ENCODE assay signal across 10 cellular contexts in the genomic region with DNA sequence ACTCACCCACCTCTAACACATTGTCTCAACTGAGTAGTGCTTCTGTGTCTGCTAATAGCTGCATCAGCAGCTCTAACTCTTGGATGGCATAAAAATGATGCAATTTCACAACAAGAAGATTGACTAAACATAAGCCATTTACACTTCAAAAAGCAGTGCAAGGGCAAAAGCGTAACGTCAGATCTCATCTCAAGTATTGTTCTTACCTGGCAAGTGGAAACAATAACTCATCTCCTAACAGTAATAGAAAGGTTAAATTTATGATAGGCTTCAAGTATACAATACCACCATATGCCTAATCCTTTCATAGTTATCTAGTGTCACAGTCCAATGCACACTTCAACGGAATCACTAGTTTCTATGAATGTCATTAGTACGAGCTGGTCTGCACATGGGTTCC. TPM values are rescaled to one million over a fixed set of nuclear protein-coding genes. Genes with fewer than 3 reads are reported as not detected.
DNase-seq lines count a peak whose midpoint lies in the region; ATAC-seq and TF ChIP-seq lines count a peak whose summit lies in the region.
"Had no signal": no experiment of that assay in that cellular context is flagged by ENCODE, and none has a peak within 500 bp of the region (broad histone marks: within the 10 kb centered on the region; RNA-seq: fewer than 3 reads in every experiment).

No MANE protein-coding gene starts in this region.

- no peak overlapping the region for H3K9ac ChIP-seq in neuronal stem cell (ENCODE audit: low read depth, low read length, poor library complexity)

- peak; percentile 30 for DNase-seq in activated CD4-positive, alpha-beta memory T cell treated with anti-CD3 and anti-CD28 coated beads for 36 hours
- DNase-seq in occipital lobe (lab: John Stamatoyannopoulos, UW), result no peak
- DNase-seq in coronary artery (ENCODE audit: low spot score), result no peak
- DNase-seq in lower leg skin (ENCODE audit: low spot score in 2 of 2), result no peak
- no peak for DNase-seq in neuronal stem cell (ENCODE audit: low spot score)
- DNase-seq: erythroblast, MV-4-11 had no signal

- no peak overlapping the region for H3K27ac ChIP-seq in coronary artery
- no peak overlapping the region for H3K27ac ChIP-seq in neuronal stem cell (replicated peaks; ENCODE audit: low read length)

- CTCF ChIA-PET in activated CD4-positive, alpha-beta memory T cell treated with anti-CD3 and anti-CD28 coated beads for 36 hours (lab: Charles Lee), result interaction anchor here (1.4 to 3.0 kb wide), 2 partner anchors 9 to 14 kb away, joined by 7 to 16 read pairs; a partner anchor contains a TSS

- H3K9me3 Mint-ChIP-seq in activated CD4-positive, alpha-beta memory T cell treated with anti-CD3 and anti-CD28 coated beads for 36 hours, result no peaks in the 10 kb centered on the region

- H3K79me1 ChIP-seq in neuronal stem cell (ENCODE audit: low read depth, low read length), result no peaks in the 10 kb centered on the region

- no peak overlapping the region for H3K14ac ChIP-seq in neuronal stem cell (ENCODE audit: low read length)

- H3K27me3 ChIP-seq in neuronal stem cell (ENCODE audit: control insufficient read depth in 3 of 3, insufficient read depth in 3 of 3, low read depth in 1 of 3, low read length in 3 of 3), result no peaks in the 10 kb centered on the region

- H3K4me1 ChIP-seq in neuronal stem cell (ENCODE audit: control insufficient read depth in 2 of 2, insufficient read depth in 1 of 2, low read depth in 1 of 2, low read length in 2 of 2), result no peaks in the 10 kb centered on the region

- no peak overlapping the region for H4K91ac ChIP-seq in neuronal stem cell (ENCODE audit: low read depth, low read length, poor library complexity)

- H3K27ac Mint-ChIP-seq in activated CD4-positive, alpha-beta memory T cell treated with anti-CD3 and anti-CD28 coated beads for 36 hours, result peak overlapping the region; percentile 90

- POLR2A ChIA-PET in activated CD4-positive, alpha-beta memory T cell treated with anti-CD3 and anti-CD28 coated beads for 36 hours (lab: Charles Lee), result interaction anchor here (0.7 to 7.2 kb wide), 3 partner anchors 9 to 18 kb away, joined by 3 to 99 read pairs (median 20); a partner anchor contains a TSS

- no peak overlapping the region for H2BK5ac ChIP-seq in neuronal stem cell (ENCODE audit: low read length)

- peaks cover 8% of the 10 kb centered on the region for H3K36me3 Mint-ChIP-seq in activated CD4-positive, alpha-beta memory T cell treated with anti-CD3 and anti-CD28 coated beads for 36 hours

- H3K27me3 Mint-ChIP-seq in activated CD4-positive, alpha-beta memory T cell treated with anti-CD3 and anti-CD28 coated beads for 36 hours, result no peaks in the 10 kb centered on the region

- no peak for TF ChIP-seq POLR2A in lower leg skin (IDR thresholded peaks at IDR 0.05)

- no peak overlapping the region for H3K4me2 ChIP-seq in neuronal stem cell (ENCODE audit: insufficient read depth, low read length, poor library complexity, severe bottlenecking)

- H4K8ac ChIP-seq in neuronal stem cell (ENCODE audit: low read depth, low read length), result no peak overlapping the region

- WGBS in lower leg skin, 2 donors, result 80 to 87% methylated on average over 4 of the region's 4 CpGs
- no CpG with 5 or more reads among the region's 4 CpGs for WGBS in neuronal stem cell (ENCODE audit: extremely low coverage in 2 of 2, insufficient read length in 2 of 2, insufficient replicate concordance in 1 of 2), 2 donors

- intact Hi-C loops in activated CD4-positive, alpha-beta memory T cell treated with anti-CD3 and anti-CD28 coated beads for 36 hours (cut with micrococcal nuclease), result loop anchor here (1.0 to 10.0 kb wide), 7 partner anchors 8 to 1576 kb away; a partner anchor contains a TSS
- intact Hi-C loops in lower leg skin (cut with DNase I; ENCODE audit: low total_unique reads), result no loop called here

- no peak overlapping the region for H2BK120ac ChIP-seq in neuronal stem cell (ENCODE audit: low read depth, low read length)

- no peak overlapping the region for H2BK15ac ChIP-seq in neuronal stem cell (ENCODE audit: low read length)

- H3K4me1 Mint-ChIP-seq in activated CD4-positive, alpha-beta memory T cell treated with anti-CD3 and anti-CD28 coated beads for 36 hours (ENCODE audit: low read depth), result peaks cover 82% of the 10 kb centered on the region

- H2AK5ac ChIP-seq in neuronal stem cell (ENCODE audit: low read depth, low read length), result no peak overlapping the region

- H3K36me3 ChIP-seq in neuronal stem cell (replicated peaks in 1 of 2; ENCODE audit: control insufficient read depth in 2 of 2, insufficient read depth in 2 of 2, low read length in 2 of 2), result no peaks in the 10 kb centered on the region

- no peak overlapping the region for H3K23ac ChIP-seq in neuronal stem cell (ENCODE audit: low read depth, low read length, poor library complexity)

- no peak for TF ChIP-seq CTCF in coronary artery (IDR thresholded peaks at IDR 0.05)
- no peak for TF ChIP-seq CTCF in lower leg skin (IDR thresholded peaks at IDR 0.05)

- ATAC-seq in GM18498 (IDR thresholded peaks at IDR 0.05; ENCODE audit: unreplicated experiment) (peak; percentile 43), GM19467 (IDR thresholded peaks at IDR 0.05; ENCODE audit: unreplicated experiment) (peak; percentile 49), HG03175 (IDR thresholded peaks at IDR 0.05; ENCODE audit: unreplicated experiment) (peak; percentile 59)

- no peak overlapping the region for H2BK12ac ChIP-seq in neuronal stem cell (ENCODE audit: low read length)

- no peak overlapping the region for H2AFZ ChIP-seq in neuronal stem cell (ENCODE audit: low read length)

- peak overlapping the region; percentile 3 for H3K4me3 Mint-ChIP-seq in activated CD4-positive, alpha-beta memory T cell treated with anti-CD3 and anti-CD28 coated beads for 36 hours

- no peak overlapping the region for H3K18ac ChIP-seq in neuronal stem cell (ENCODE audit: low read length)

- H3K9me3 ChIP-seq in neuronal stem cell (replicated peaks in 1 of 2; ENCODE audit: control insufficient read depth in 2 of 2, insufficient read depth in 1 of 2, low read depth in 1 of 2, low read length in 2 of 2), result no peaks in the 10 kb centered on the region

- no peak overlapping the region for H3K4ac ChIP-seq in neuronal stem cell (ENCODE audit: low read length)

- no peak overlapping the region for H3K4me3 ChIP-seq in coronary artery
- H3K4me3 ChIP-seq in lower leg skin (ENCODE audit: low read depth, poor library complexity, severe bottlenecking), result no peak overlapping the region
- H3K4me3 ChIP-seq in neuronal stem cell (ENCODE audit: low read length in 2 of 2), result no peak overlapping the region

RNA-seq across cellular contexts. Expression of a gene that starts 14.8 kb away (rescaled TPM):
- 10 to 100 TPM; 19.1 to 26.0 TPM for total RNA-seq in activated CD4-positive, alpha-beta memory T cell treated with anti-CD3 and anti-CD28 coated beads for 36 hours
- total RNA-seq in occipital lobe (5.6 TPM), lower leg skin (1 to 10 TPM; 1.1 to 5.5 (median 3.3) TPM)
- 3.8 TPM for polyA plus RNA-seq in neuronal stem cell (2013, experiment 1 of 2)
- polyA plus RNA-seq in neuronal stem cell (2013, experiment 2 of 2), result 4.3 TPM
